23 cellular contexts compared by ENCODE assay signal in genomic region chr6:133017581-133017980, GRCh38.
DNase-seq lines count a peak whose midpoint lies in the region; ATAC-seq, FAIRE-seq and TF ChIP-seq lines count a peak whose summit lies in the region.
"Had no signal": no experiment of that assay in that cellular context is flagged by ENCODE, and none has a peak within 500 bp of the region (broad histone marks: within the 10 kb centered on the region; RNA-seq: fewer than 3 reads in every experiment).

No MANE protein-coding gene starts in this region.

- DNase-seq in HT1080 (ENCODE audit: low read depth) (peak; percentile 63), SK-N-MC (ENCODE audit: low read depth, low spot score) (peak; percentile 34), fibroblast of mammary gland (ENCODE audit: low read depth) (peak; percentile 79), skeletal muscle cell (ENCODE audit: low read depth) (peak; percentile 74), Karpas-422 (no peak), D721Med (ENCODE audit: insufficient read length, low spot score) (no peak)
- DNase-seq in stimulated activated CD4-positive, alpha-beta T cell treated with anti-CD3 and anti-CD28 coated beads, Interleukin-2, amount 100 ng/mL, for 48 hours = no peak
- DNase-seq: activated CD4-positive, alpha-beta T cell treated with anti-CD3 and anti-CD28 coated beads for 1 hour; activated CD8-positive, alpha-beta memory T cell treated with anti-CD3 and anti-CD28 coated beads for 24 hours; activated T-cell treated with anti-CD3 and anti-CD28 coated beads, Interleukin-2, amount 50 U/mL, for 24 hours; amygdala; NCI-H1930; NCI-H774; occipital lobe; Right ventricle myocardium superior; stimulated activated CD4-positive, alpha-beta T cell treated with anti-CD3 and anti-CD28 coated beads, Interleukin-12 subunit alpha, Interleukin-12 subunit beta, amount 100 ng/mL, for 4 hours; stimulated activated naive CD8-positive, alpha-beta T cell treated with anti-CD3 and anti-CD28 coated beads, Interleukin-15, amount 100 ng/mL, for 72 hours; transverse colon had no signal

- H3K79me2 ChIP-seq in Karpas-422 (ENCODE audit: low read length) = no peaks in the 10 kb centered on the region

- no peaks in the 10 kb centered on the region for H3K9me3 ChIP-seq in SK-N-MC (ENCODE audit: low read depth, low read length)
- no peaks in the 10 kb centered on the region for H3K9me3 ChIP-seq in Karpas-422 (ENCODE audit: low read length)
- H3K9me3 ChIP-seq: transverse colon had no signal

- TF ChIP-seq CTCF in fibroblast of mammary gland (conservative IDR thresholded peaks at IDR 0.05; ENCODE audit: control insufficient read depth, insufficient read depth, low read depth, low read length) (no peak), D721Med (IDR thresholded peaks at IDR 0.05; ENCODE audit: insufficient read depth, missing control alignments) (no peak)

- no peak overlapping the region for H2AFZ ChIP-seq in Karpas-422 (ENCODE audit: low read length)
- H2AFZ ChIP-seq: GM23338 had no signal

- H3K27me3 ChIP-seq in Karpas-422 (ENCODE audit: low read length) = no peaks in the 10 kb centered on the region
- H3K27me3 ChIP-seq: transverse colon had no signal

- H3K4me2 ChIP-seq in Karpas-422 (ENCODE audit: low read depth, low read length, poor library complexity, severe bottlenecking) = no peak overlapping the region
- H3K4me2 ChIP-seq: GM23338 had no signal

- H3K36me3 ChIP-seq in SK-N-MC (ENCODE audit: insufficient read depth, low read length) (no peaks in the 10 kb centered on the region), Karpas-422 (ENCODE audit: insufficient read depth, low read length) (no peaks in the 10 kb centered on the region)
- H3K36me3 ChIP-seq: transverse colon had no signal

- H3K27ac ChIP-seq in SK-N-MC (no peak overlapping the region), Karpas-422 (ENCODE audit: low read length) (no peak overlapping the region)
- H3K27ac ChIP-seq: transverse colon had no signal

- no peak for FAIRE-seq in D721Med (lab: Jason Lieb, UNC)
- FAIRE-seq: GM12878, K562, TTC549 had no signal

- H3K9me2 ChIP-seq in Karpas-422 (replicated peaks; ENCODE audit: insufficient read depth, low read length) = no peaks in the 10 kb centered on the region

- H3K9ac ChIP-seq in SK-N-MC (ENCODE audit: insufficient read length) = no peak overlapping the region
- H3K9ac ChIP-seq in Karpas-422 (ENCODE audit: low read length) = no peak overlapping the region

- H3K4me3 ChIP-seq in SK-N-MC (no peak overlapping the region), fibroblast of mammary gland (ENCODE audit: control insufficient read depth, low read depth, low read length) (no peak overlapping the region), skeletal muscle cell (ENCODE audit: low read depth, low read length) (no peak overlapping the region), Karpas-422 (ENCODE audit: low read length) (no peak overlapping the region)
- H3K4me3 ChIP-seq: GM12878, GM23338, K562, transverse colon had no signal

- no peaks in the 10 kb centered on the region for H4K20me1 ChIP-seq in Karpas-422 (ENCODE audit: insufficient read depth, low read depth, low read length)

- no peaks in the 10 kb centered on the region for H3K4me1 ChIP-seq in Karpas-422 (ENCODE audit: low read length)
- H3K4me1 ChIP-seq: transverse colon had no signal

- no peak for ATAC-seq in GM21529 (IDR thresholded peaks at IDR 0.05; ENCODE audit: unreplicated experiment)
- ATAC-seq: GM12878; GM23338; K562; stimulated activated naive CD8-positive, alpha-beta T cell treated with anti-CD3 and anti-CD28 coated beads, Interleukin-15, amount 100 ng/mL, for 72 hours had no signal

Comparison
In these comparisons a context has a peak if more than half of its experiments do, and no peak if none do; other contexts are left out.
1. DNase-seq: peak in HT1080 (single experiment), SK-N-MC (single experiment), fibroblast of mammary gland (single experiment) and skeletal muscle cell (single experiment); none in Karpas-422 (single experiment), D721Med (single experiment) and stimulated activated CD4-positive, alpha-beta T cell treated with anti-CD3 and anti-CD28 coated beads, Interleukin-2, amount 100 ng/mL, for 48 hours (0 of 2).